Comparison of ENCODE assay signal across 8 cellular contexts in the genomic region with DNA sequence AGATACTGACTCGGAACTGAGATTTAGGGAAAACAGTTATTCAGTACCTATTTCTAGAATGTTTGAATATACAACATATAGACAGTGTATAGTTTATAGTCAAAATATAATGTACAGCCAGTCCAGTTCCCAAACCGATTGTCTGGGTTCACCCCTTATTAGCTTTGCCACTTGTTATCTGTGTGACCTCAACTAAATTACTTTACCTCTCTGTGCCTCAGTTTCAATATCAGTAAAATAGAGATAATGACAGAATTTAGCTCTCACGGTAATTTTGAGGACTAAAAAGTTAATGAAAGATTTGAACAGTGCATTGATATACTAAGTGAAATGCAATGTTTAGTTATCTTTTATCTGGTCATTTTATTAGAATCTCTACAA. TPM values are rescaled to one million over a fixed set of nuclear protein-coding genes. Genes with fewer than 3 reads are reported as not detected.
DNase-seq lines count a peak whose midpoint lies in the region; ATAC-seq and TF ChIP-seq lines count a peak whose summit lies in the region.

No MANE protein-coding gene starts in this region.

- H3K4me3 Mint-ChIP-seq in activated naive CD4-positive, alpha-beta T cell treated with anti-CD3 and anti-CD28 coated beads for 36 hours, result peak overlapping the region; percentile 99

- CTCF ChIA-PET in activated naive CD4-positive, alpha-beta T cell treated with anti-CD3 and anti-CD28 coated beads for 36 hours (lab: Charles Lee), result no interaction called here

- no peak for DNase-seq in activated naive CD4-positive, alpha-beta T cell treated with anti-CD3 and anti-CD28 coated beads for 36 hours
- no peak for DNase-seq in activated naive CD4-positive, alpha-beta T cell treated with anti-CD3 and anti-CD28 coated beads, Interleukin-2, amount 50 U/mL, for 16 hours
- DNase-seq in astrocyte of the cerebellum (ENCODE audit: low read depth) (no peak), medulla oblongata (ENCODE audit: extremely low spot score) (peak; percentile 14), transverse colon (no peak), SHP77 treated with DMSO at 0.1 percent for 48 hours (lab: John Stamatoyannopoulos, UW) (no peak)

- in situ Hi-C loops in astrocyte of the cerebellum (cut with HindIII; ENCODE audit: low sequenced_read_pairs) (no loop called here), transverse colon (cut with MboI; ENCODE audit: low pct_ligation_motif_present in 1 of 4, low pct_unique_long_range_greater_than_20kb in 1 of 4, low sequenced_read_pairs in 3 of 4) (no loop called here)

- H3K27ac Mint-ChIP-seq in activated naive CD4-positive, alpha-beta T cell treated with anti-CD3 and anti-CD28 coated beads for 36 hours, result peak overlapping the region; percentile 91

- intact Hi-C loops in activated naive CD4-positive, alpha-beta T cell treated with anti-CD3 and anti-CD28 coated beads for 36 hours (cut with micrococcal nuclease), result loop anchor here (5.0 kb wide), 1 partner anchor 1840 kb away; a partner anchor contains a TSS
- intact Hi-C loops in transverse colon (cut with DNase I; ENCODE audit: low total_unique reads), result no loop called here

- peaks cover 0 to 44% (median 35%) of the 10 kb centered on the region in 4 donors for H3K4me1 ChIP-seq in transverse colon

- no peaks in the 10 kb centered on the region for H3K27me3 Mint-ChIP-seq in activated naive CD4-positive, alpha-beta T cell treated with anti-CD3 and anti-CD28 coated beads for 36 hours (ENCODE audit: low read depth)

- no peak for TF ChIP-seq EP300 in transverse colon (IDR thresholded peaks at IDR 0.05; ENCODE audit: low read depth)

- no peaks in the 10 kb centered on the region for H3K9me3 ChIP-seq in transverse colon

- H3K4me3 ChIP-seq in astrocyte of the cerebellum (ENCODE audit: low read depth, low read length), result peak overlapping the region; percentile 94
- peak overlapping the region in 3 of 4 donors; percentile 69 to 89 (median 79) for H3K4me3 ChIP-seq in transverse colon

- 41 to 51% methylated on average over 3 of the region's 3 CpGs for WGBS in transverse colon (ENCODE audit: low coverage in 1 of 2), 2 donors

- TF ChIP-seq CTCF in astrocyte of the cerebellum (IDR thresholded peaks at IDR 0.05; ENCODE audit: low read depth, low read length, missing control alignments), result no peak
- no peak for TF ChIP-seq CTCF in transverse colon (IDR thresholded peaks at IDR 0.05)

- peaks cover 37% of the 10 kb centered on the region for H3K4me1 Mint-ChIP-seq in activated naive CD4-positive, alpha-beta T cell treated with anti-CD3 and anti-CD28 coated beads for 36 hours (ENCODE audit: low read depth)

- peak overlapping the region; percentile 89 to 95 (median 92) for H3K27ac ChIP-seq in transverse colon

- no peak for TF ChIP-seq POLR2A in transverse colon (IDR thresholded peaks at IDR 0.05)

- H3K36me3 ChIP-seq in transverse colon, result no peaks in the 10 kb centered on the region

- H3K27me3 ChIP-seq in transverse colon, result no peaks in the 10 kb centered on the region

- H3K9me3 Mint-ChIP-seq in activated naive CD4-positive, alpha-beta T cell treated with anti-CD3 and anti-CD28 coated beads for 36 hours, result no peaks in the 10 kb centered on the region

- no peaks in the 10 kb centered on the region for H3K36me3 Mint-ChIP-seq in activated naive CD4-positive, alpha-beta T cell treated with anti-CD3 and anti-CD28 coated beads for 36 hours (ENCODE audit: low read depth)

- ATAC-seq in HG03442 (IDR thresholded peaks at IDR 0.05; ENCODE audit: unreplicated experiment) (no peak), GM18868 (IDR thresholded peaks at IDR 0.05; ENCODE audit: unreplicated experiment) (no peak)

RNA-seq across cellular contexts. Expression of a gene that starts 0.8 kb away (rescaled TPM):
- 10 to 100 TPM; 53.8 to 59.5 TPM for total RNA-seq in activated naive CD4-positive, alpha-beta T cell treated with anti-CD3 and anti-CD28 coated beads for 36 hours
- 100 to 1,000 TPM in 3 of 4 donors, 10 to 100 TPM in 1; 33.0 to 182 (median 152) TPM for total RNA-seq in transverse colon

RNA-seq across cellular contexts. Expression of a gene that starts 51.0 kb away (rescaled TPM):
- 10 to 100 TPM; 26.2 to 29.7 TPM for total RNA-seq in activated naive CD4-positive, alpha-beta T cell treated with anti-CD3 and anti-CD28 coated beads for 36 hours
- total RNA-seq in transverse colon, result 10 to 100 TPM in 3 of 4 donors, 1 to 10 TPM in 1; 4.4 to 34.1 (median 26.6) TPM
